In the genomic region with DNA sequence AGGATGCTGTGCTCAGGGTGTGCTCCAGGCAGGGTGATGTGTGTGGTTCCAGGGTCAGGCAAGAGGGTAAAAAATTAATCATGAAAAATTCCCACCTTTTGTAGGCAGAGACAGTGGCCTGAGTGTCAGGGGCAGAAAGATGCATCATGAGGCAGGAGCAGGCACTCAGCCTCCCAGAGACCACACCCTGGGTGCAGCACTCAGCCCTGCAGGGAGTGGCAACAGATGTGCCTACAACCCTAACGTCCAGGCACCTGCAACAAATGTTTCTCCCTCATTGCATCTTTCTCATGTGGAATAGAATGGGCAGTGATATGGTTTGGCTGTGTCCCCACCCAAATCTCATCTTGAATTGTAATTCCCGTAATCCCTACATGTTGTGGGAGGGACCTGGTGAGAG, we compare ENCODE assay signal across 32 cellular contexts. TPM values are rescaled to one million over a fixed set of nuclear protein-coding genes. Genes with fewer than 3 reads are reported as not detected.
"Had no signal": no experiment of that assay in that cellular context is flagged by ENCODE, and none has a peak within 500 bp of the region (broad histone marks: within the 10 kb centered on the region; RNA-seq: fewer than 3 reads in every experiment).

No MANE protein-coding gene starts in this region.

- H3K27ac ChIP-seq: brain microvascular endothelial cell, coronary artery, dorsolateral prefrontal cortex, esophagus muscularis mucosa, gastroesophageal sphincter, heart right ventricle, VCaP had no signal

- DNase-seq: activated CD4-positive, alpha-beta memory T cell treated with anti-CD3 and anti-CD28 coated beads, Interleukin-2, amount 10 ng/mL, durations not matched to agents 7 days and 5 days; activated CD4-positive, alpha-beta T cell treated with anti-CD3 and anti-CD28 coated beads for 1 hour; activated CD4-positive, alpha-beta T cell treated with anti-CD3 and anti-CD28 coated beads for 4 hours; activated CD4-positive, alpha-beta T cell treated with anti-CD3 and anti-CD28 coated beads, Interleukin-2, amount 10 ng/mL, durations not matched to agents 7 days and 5 days; activated CD4-positive, alpha-beta T cell treated with anti-CD3 and anti-CD28 coated beads, Interleukin-2, amount 50 U/mL, for 4 hours; activated gamma-delta T cell; activated naive CD4-positive, alpha-beta T cell treated with anti-CD3 and anti-CD28 coated beads, Interleukin-2, amount 50 U/mL, for 16 hours; activated naive CD4-positive, alpha-beta T cell treated with Interleukin-2 at 50 U/mL for 16 hours; activated T-cell treated with anti-CD3 and anti-CD28 coated beads, Interleukin-2, amount 50 U/mL, for 24 hours; activated T-cell treated with anti-CD3 and anti-CD28 coated beads, Interleukin-2, amount 50 U/mL, for 72 hours; amniotic stem cell; anterior cingulate cortex; brain microvascular endothelial cell; effector memory CD4-positive, alpha-beta T cell; endodermal cell; foreskin melanocyte; heart right ventricle; T-helper 2 cell had no signal

- ATAC-seq: activated T-cell treated with anti-CD3 and anti-CD28 coated beads, Interleukin-2, amount 50 U/mL, for 72 hours; gastroesophageal sphincter; heart right ventricle; WTC11 had no signal

- H3K4me1 ChIP-seq: esophagus muscularis mucosa, gastroesophageal sphincter had no signal

- H3K27me3 ChIP-seq: dorsolateral prefrontal cortex had no signal

- H3K36me3 ChIP-seq: brain microvascular endothelial cell, esophagus muscularis mucosa, gastroesophageal sphincter, heart right ventricle had no signal

- H3K4me3 ChIP-seq: coronary artery, dorsolateral prefrontal cortex, esophagus muscularis mucosa, gastroesophageal sphincter, heart right ventricle had no signal

RNA-seq across cellular contexts. Expression of a gene that starts 19.6 kb away (rescaled TPM):
- total RNA-seq: fibroblast of lung had no signal

RNA-seq across cellular contexts. Expression of a gene that starts 46.8 kb away (rescaled TPM):
- total RNA-seq: activated CD4-positive, alpha-beta memory T cell treated with anti-CD3 and anti-CD28 coated beads, Interleukin-2, amount 10 ng/mL, durations not matched to agents 7 days and 5 days; activated CD4-positive, alpha-beta T cell treated with anti-CD3 and anti-CD28 coated beads, Interleukin-2, amount 10 ng/mL, durations not matched to agents 7 days and 5 days; activated T-cell treated with anti-CD3 and anti-CD28 coated beads, Interleukin-2, amount 50 U/mL, for 72 hours; astrocyte; bronchial epithelial cell; cerebellum; endodermal cell; epithelial cell of proximal tubule; fibroblast of lung; fibroblast of villous mesenchyme; gastroesophageal sphincter; glomerular endothelial cell; T-helper 1 cell treated with Interleukin-12 subunit alpha and Interleukin-12 subunit beta and Interleukin-4 antibody, amounts not matched to agents 30 ng/mL and 1 ng/mL, for 36 hours; WTC11 had no signal
